In the genomic region with DNA sequence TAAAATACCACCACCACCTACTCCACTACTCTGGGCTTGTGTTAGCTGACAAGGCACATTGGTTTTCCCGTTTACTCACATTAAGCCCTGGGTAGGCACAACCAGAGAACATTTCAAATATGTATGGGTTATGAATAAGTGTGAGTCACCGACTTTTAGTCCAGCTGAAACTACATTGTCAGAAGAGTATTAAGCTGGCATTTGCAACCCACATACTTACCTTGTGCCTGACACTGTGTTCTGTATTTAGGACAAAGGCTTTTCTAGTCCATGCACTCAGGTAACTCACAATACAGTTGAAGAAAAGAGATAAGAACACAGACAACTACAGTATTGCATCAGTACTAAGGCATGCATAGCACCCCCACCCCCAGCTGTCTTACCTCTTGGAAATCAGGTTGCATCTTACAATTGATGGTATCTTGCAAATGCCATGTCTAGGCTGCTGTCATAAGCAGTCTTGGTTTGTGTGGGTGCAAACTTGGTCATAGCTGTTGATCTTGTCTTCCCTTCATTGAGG, we compare ENCODE assay signal across 9 cellular contexts. TPM values are rescaled to one million over a fixed set of nuclear protein-coding genes. Genes with fewer than 3 reads are reported as not detected.
A peak's percentile ranks its signal among the peaks of the same experiment; 100 is the strongest.
DNase-seq lines count a peak whose midpoint lies in the region; ATAC-seq and TF ChIP-seq lines count a peak whose summit lies in the region.
"Had no signal": no experiment of that assay in that cellular context is flagged by ENCODE, and none has a peak within 500 bp of the region (broad histone marks: within the 10 kb centered on the region; RNA-seq: fewer than 3 reads in every experiment).

No MANE protein-coding gene starts in this region.

- peaks cover 2% of the 10 kb centered on the region for H3K9me3 Mint-ChIP-seq in activated CD4-positive, alpha-beta T cell treated with anti-CD3 and anti-CD28 coated beads, Interleukin-2, amount 10 ng/mL, durations not matched to agents 7 days and 5 days
- no peaks in the 10 kb centered on the region for H3K9me3 Mint-ChIP-seq in osteocyte (ENCODE audit: unreplicated experiment)

- no peaks in the 10 kb centered on the region for H3K27me3 Mint-ChIP-seq in activated CD4-positive, alpha-beta T cell treated with anti-CD3 and anti-CD28 coated beads, Interleukin-2, amount 10 ng/mL, durations not matched to agents 7 days and 5 days
- peaks cover 15% of the 10 kb centered on the region for H3K27me3 Mint-ChIP-seq in osteocyte (ENCODE audit: unreplicated experiment)

- H3K4me3 Mint-ChIP-seq in activated CD4-positive, alpha-beta T cell treated with anti-CD3 and anti-CD28 coated beads, Interleukin-2, amount 10 ng/mL, durations not matched to agents 7 days and 5 days, result no peak overlapping the region
- H3K4me3 Mint-ChIP-seq in osteocyte (ENCODE audit: unreplicated experiment), result no peak overlapping the region

- TF ChIP-seq CTCF in osteocyte (IDR thresholded peaks at IDR 0.05), result no peak

- POLR2A ChIA-PET in activated CD4-positive, alpha-beta T cell treated with anti-CD3 and anti-CD28 coated beads, Interleukin-2, amount 10 ng/mL, durations not matched to agents 7 days and 5 days (lab: Charles Lee), result interaction anchor here (0.6 kb wide), 1 partner anchor 166 kb away, joined by 3 read pairs; no protein-coding TSS in a partner anchor

- CTCF ChIA-PET in activated CD4-positive, alpha-beta T cell treated with anti-CD3 and anti-CD28 coated beads, Interleukin-2, amount 10 ng/mL, durations not matched to agents 7 days and 5 days (lab: Charles Lee), result interaction anchor here (1.1 to 1.8 kb wide), 3 partner anchors 17 to 689 kb away, joined by 3 to 8 read pairs (median 6); no protein-coding TSS in a partner anchor

- H3K27ac Mint-ChIP-seq in activated CD4-positive, alpha-beta T cell treated with anti-CD3 and anti-CD28 coated beads, Interleukin-2, amount 10 ng/mL, durations not matched to agents 7 days and 5 days, result peak overlapping the region; percentile 16
- no peak overlapping the region for H3K27ac Mint-ChIP-seq in osteocyte (ENCODE audit: unreplicated experiment)

- H3K36me3 Mint-ChIP-seq in activated CD4-positive, alpha-beta T cell treated with anti-CD3 and anti-CD28 coated beads, Interleukin-2, amount 10 ng/mL, durations not matched to agents 7 days and 5 days (ENCODE audit: low read depth), result no peaks in the 10 kb centered on the region
- no peaks in the 10 kb centered on the region for H3K36me3 Mint-ChIP-seq in osteocyte (ENCODE audit: unreplicated experiment)

- no peak for ATAC-seq in HG03460 (IDR thresholded peaks at IDR 0.05; ENCODE audit: unreplicated experiment)

- peaks cover 31% of the 10 kb centered on the region for H3K4me1 Mint-ChIP-seq in activated CD4-positive, alpha-beta T cell treated with anti-CD3 and anti-CD28 coated beads, Interleukin-2, amount 10 ng/mL, durations not matched to agents 7 days and 5 days
- H3K4me1 Mint-ChIP-seq in osteocyte (ENCODE audit: unreplicated experiment), result peaks cover 13% of the 10 kb centered on the region

- peak; percentile 93 for DNase-seq in HCEC 1CT
- peak; percentile 27 for DNase-seq in activated CD4-positive, alpha-beta T cell treated with anti-CD3 and anti-CD28 coated beads, Interleukin-2, amount 10 ng/mL, durations not matched to agents 7 days and 5 days
- DNase-seq in fibroblast of gingiva (ENCODE audit: low read depth), result peak; percentile 49
- DNase-seq in stimulated activated CD4-positive, alpha-beta T cell treated with anti-CD3 and anti-CD28 coated beads, Interleukin-2, amount 100 ng/mL, for 48 hours, result peak; percentile 14 to 27
- DNase-seq in NCI-H2081 treated with DMSO at 0.1 percent for 48 hours (lab: John Stamatoyannopoulos, UW), result no peak
- DNase-seq in osteocyte (ENCODE audit: extremely low spot score, unreplicated experiment), result no peak
- DNase-seq in inferior parietal cortex (ENCODE audit: extremely low spot score), result no peak
- DNase-seq: right lobe of liver had no signal

RNA-seq across cellular contexts. Expression of a gene that starts 40.3 kb away (rescaled TPM):
- total RNA-seq in activated CD4-positive, alpha-beta T cell treated with anti-CD3 and anti-CD28 coated beads, Interleukin-2, amount 10 ng/mL, durations not matched to agents 7 days and 5 days, result 10 to 100 TPM; 10.8 to 14.0 TPM
- 24.5 and 33.5 TPM in 2 replicates for total RNA-seq in osteocyte

Comparison
In these comparisons a context has a peak if more than half of its experiments do, and no peak if none do; other contexts are left out.
1. DNase-seq: peak in HCEC 1CT (single experiment), activated CD4-positive, alpha-beta T cell treated with anti-CD3 and anti-CD28 coated beads, Interleukin-2, amount 10 ng/mL, durations not matched to agents 7 days and 5 days (single experiment), fibroblast of gingiva (single experiment) and stimulated activated CD4-positive, alpha-beta T cell treated with anti-CD3 and anti-CD28 coated beads, Interleukin-2, amount 100 ng/mL, for 48 hours (2 of 2); none in NCI-H2081 treated with DMSO at 0.1 percent for 48 hours (single experiment), osteocyte (single experiment) and inferior parietal cortex (single experiment).